ENCODE assay signal across 1 cellular context in the genomic region with DNA sequence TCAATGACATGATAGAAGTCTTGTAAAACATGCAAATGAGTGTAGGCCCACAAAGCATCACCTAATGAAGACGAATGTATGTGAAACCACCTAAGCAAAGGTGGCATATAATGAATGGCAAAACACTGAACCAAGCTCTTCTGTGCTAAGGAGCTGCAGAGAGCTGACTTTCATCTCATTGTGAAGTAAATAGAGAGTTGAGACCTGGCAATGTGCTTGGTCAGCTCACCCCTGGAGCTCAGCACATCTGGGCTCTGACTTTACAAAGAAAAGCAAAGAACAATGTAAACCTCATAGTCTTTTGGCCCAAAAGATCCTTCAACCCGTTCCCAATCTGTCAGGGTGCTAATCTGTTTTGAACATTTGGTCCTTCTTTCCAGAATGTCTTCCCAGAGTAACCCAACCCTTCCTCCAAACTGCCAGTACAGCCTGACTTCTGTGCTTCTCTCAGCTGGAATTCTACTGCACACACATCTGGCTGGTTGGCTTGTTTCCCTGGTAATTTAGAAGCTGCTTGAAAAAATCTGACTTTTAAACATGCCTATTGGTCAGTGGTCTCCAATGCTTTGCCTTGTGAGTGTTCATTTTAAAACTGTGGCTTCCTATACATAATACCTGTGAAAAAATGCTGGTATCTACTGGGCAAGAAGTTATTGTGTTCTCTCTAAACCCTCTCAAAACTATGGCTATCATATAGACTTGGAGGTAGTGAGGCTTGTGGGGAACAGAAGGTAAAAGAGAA.
TF ChIP-seq lines count a peak whose summit lies in the region.

No MANE protein-coding gene starts in this region.

TF ChIP-seq in H1, 55 proteins besides CTCF, POLR2A, EP300 and RAD21:
- TF ChIP-seq HDAC2 (IDR thresholded peaks at IDR 0.05; ENCODE audit: borderline replicate concordance in 1 of 2, low read depth in 2 of 2, low read length in 2 of 2) (no peak), TAF1 (IDR thresholded peaks at IDR 0.05; ENCODE audit: low read depth, low read length) (no peak), SP4 (IDR thresholded peaks at IDR 0.05; ENCODE audit: low read length) (no peak), SIN3A (conservative IDR thresholded peaks at IDR 0.05 in 1 of 2, IDR thresholded peaks at IDR 0.05 in 1 of 2; ENCODE audit: low read depth in 1 of 2, low read length in 2 of 2) (no peak), RBBP5 (IDR thresholded peaks at IDR 0.05; ENCODE audit: borderline replicate concordance, low read depth, low read length) (no peak), HDAC6 (IDR thresholded peaks at IDR 0.05; ENCODE audit: low read depth, low read length) (no peak), CHD1 (IDR thresholded peaks at IDR 0.05; ENCODE audit: low read depth, low read length) (no peak), SAP30 (IDR thresholded peaks at IDR 0.05; ENCODE audit: insufficient read depth, insufficient replicate concordance, low read length) (no peak), TAF7 (optimal IDR thresholded peaks at IDR 0.05; ENCODE audit: borderline replicate concordance, low read depth, low read length) (no peak), BCL11A (IDR thresholded peaks at IDR 0.05; ENCODE audit: low read depth in 2 of 2, low read length in 2 of 2) (no peak), POU5F1 (IDR thresholded peaks at IDR 0.05; ENCODE audit: low read depth, low read length) (no peak), SP1 (IDR thresholded peaks at IDR 0.05; ENCODE audit: low read depth, low read length) (no peak), KDM5A (IDR thresholded peaks at IDR 0.05; ENCODE audit: low read length) (no peak), FOSL1 (IDR thresholded peaks at IDR 0.05; ENCODE audit: insufficient read depth, low read depth, low read length) (no peak)
- TF ChIP-seq, protein P1, sequence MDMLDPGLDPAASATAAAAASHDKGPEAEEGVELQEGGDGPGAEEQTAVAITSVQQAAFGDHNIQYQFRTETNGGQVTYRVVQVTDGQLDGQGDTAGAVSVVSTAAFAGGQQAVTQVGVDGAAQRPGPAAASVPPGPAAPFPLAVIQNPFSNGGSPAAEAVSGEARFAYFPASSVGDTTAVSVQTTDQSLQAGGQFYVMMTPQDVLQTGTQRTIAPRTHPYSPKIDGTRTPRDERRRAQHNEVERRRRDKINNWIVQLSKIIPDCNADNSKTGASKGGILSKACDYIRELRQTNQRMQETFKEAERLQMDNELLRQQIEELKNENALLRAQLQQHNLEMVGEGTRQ (IDR thresholded peaks at IDR 0.05; ENCODE audit: low read length) = no peak
- TF ChIP-seq, protein P2, sequence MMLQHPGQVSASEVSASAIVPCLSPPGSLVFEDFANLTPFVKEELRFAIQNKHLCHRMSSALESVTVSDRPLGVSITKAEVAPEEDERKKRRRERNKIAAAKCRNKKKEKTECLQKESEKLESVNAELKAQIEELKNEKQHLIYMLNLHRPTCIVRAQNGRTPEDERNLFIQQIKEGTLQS (IDR thresholded peaks at IDR 0.05; ENCODE audit: insufficient read depth, low read depth, low read length) = no peak
- TF ChIP-seq, protein P3, sequence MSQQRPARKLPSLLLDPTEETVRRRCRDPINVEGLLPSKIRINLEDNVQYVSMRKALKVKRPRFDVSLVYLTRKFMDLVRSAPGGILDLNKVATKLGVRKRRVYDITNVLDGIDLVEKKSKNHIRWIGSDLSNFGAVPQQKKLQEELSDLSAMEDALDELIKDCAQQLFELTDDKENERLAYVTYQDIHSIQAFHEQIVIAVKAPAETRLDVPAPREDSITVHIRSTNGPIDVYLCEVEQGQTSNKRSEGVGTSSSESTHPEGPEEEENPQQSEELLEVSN (IDR thresholded peaks at IDR 0.05) = no peak
- TF ChIP-seq, protein P4, sequence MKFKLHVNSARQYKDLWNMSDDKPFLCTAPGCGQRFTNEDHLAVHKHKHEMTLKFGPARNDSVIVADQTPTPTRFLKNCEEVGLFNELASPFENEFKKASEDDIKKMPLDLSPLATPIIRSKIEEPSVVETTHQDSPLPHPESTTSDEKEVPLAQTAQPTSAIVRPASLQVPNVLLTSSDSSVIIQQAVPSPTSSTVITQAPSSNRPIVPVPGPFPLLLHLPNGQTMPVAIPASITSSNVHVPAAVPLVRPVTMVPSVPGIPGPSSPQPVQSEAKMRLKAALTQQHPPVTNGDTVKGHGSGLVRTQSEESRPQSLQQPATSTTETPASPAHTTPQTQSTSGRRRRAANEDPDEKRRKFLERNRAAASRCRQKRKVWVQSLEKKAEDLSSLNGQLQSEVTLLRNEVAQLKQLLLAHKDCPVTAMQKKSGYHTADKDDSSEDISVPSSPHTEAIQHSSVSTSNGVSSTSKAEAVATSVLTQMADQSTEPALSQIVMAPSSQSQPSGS (IDR thresholded peaks at IDR 0.05; ENCODE audit: low read length) = no peak
